16 cellular contexts compared by ENCODE assay signal in the genomic region with DNA sequence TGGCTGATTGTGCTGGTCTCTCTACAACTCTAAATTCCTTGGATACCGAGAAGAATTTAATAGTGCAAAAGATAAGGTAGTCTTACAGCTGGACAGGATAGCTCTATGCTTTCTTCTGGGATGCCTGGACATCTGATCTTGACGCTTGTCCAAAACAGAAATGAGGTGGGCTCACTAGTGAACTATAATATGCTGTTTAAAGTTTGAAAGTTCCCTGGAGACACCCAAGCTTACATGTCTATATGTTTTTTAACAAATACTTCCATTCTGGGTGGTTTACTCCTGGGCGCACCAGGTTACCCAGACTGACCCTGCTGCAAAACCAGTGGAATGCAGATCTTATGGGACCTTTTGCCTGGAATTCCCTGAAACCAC.
A peak's percentile ranks its signal among the peaks of the same experiment; 100 is the strongest.
DNase-seq lines count a peak whose midpoint lies in the region; ATAC-seq and TF ChIP-seq lines count a peak whose summit lies in the region.
"Had no signal": no experiment of that assay in that cellular context is flagged by ENCODE, and none has a peak within 500 bp of the region (broad histone marks: within the 10 kb centered on the region; RNA-seq: fewer than 3 reads in every experiment).

No MANE protein-coding gene starts in this region.

- H2BK5ac ChIP-seq in mesendoderm (ENCODE audit: low read length), result no peak overlapping the region

- H3K18ac ChIP-seq in mesendoderm (ENCODE audit: low read length), result peak overlapping the region; percentile 51

- no peak overlapping the region for H2BK120ac ChIP-seq in mesendoderm (ENCODE audit: low read depth, low read length)

- TF ChIP-seq CTCF in AG09309 (IDR thresholded peaks at IDR 0.05; ENCODE audit: control insufficient read depth, insufficient read depth, low read depth, low read length, missing control alignments) (peak; percentile 2), DND-41 (IDR thresholded peaks at IDR 0.05; ENCODE audit: borderline replicate concordance, extremely low read depth, low read length, poor library complexity, severe bottlenecking) (no peak), PC-9 (conservative IDR thresholded peaks at IDR 0.05) (peak; percentile 53), tibial nerve (IDR thresholded peaks at IDR 0.05) (no peak)

- H3K4me2 ChIP-seq in DND-41 (ENCODE audit: insufficient read depth, low read length), result 0 out of 2 replicates have a peak overlapping the region, but pooled peaks have one; percentile 41
- peak overlapping the region; percentile 72 for H3K4me2 ChIP-seq in PC-9
- no peak overlapping the region for H3K4me2 ChIP-seq in mesendoderm (ENCODE audit: low read length)

- POLR2A ChIA-PET in PC-9 (lab: Charles Lee; ENCODE audit: unreplicated experiment), result no interaction called here

- no peaks in the 10 kb centered on the region for H3K9me2 ChIP-seq in PC-9 (ENCODE audit: insufficient read depth)

- CTCF ChIA-PET in PC-9 (lab: Charles Lee), result no interaction called here

- no peak for TF ChIP-seq EP300 in tibial nerve (IDR thresholded peaks at IDR 0.05)

- no peak overlapping the region for H3K56ac ChIP-seq in mesendoderm (ENCODE audit: low read length)

- H3K36me3 ChIP-seq in DND-41 (ENCODE audit: insufficient read depth, low read length) (no peaks in the 10 kb centered on the region), PC-9 (ENCODE audit: low read depth) (no peaks in the 10 kb centered on the region), mesendoderm (ENCODE audit: control insufficient read depth, insufficient read depth, low read length) (no peaks in the 10 kb centered on the region), tibial nerve (no peaks in the 10 kb centered on the region)

- no peaks in the 10 kb centered on the region for H3K79me2 ChIP-seq in DND-41 (ENCODE audit: insufficient read depth, low read length)
- no peaks in the 10 kb centered on the region for H3K79me2 ChIP-seq in PC-9 (ENCODE audit: low read depth)
- H3K79me2 ChIP-seq in mesendoderm (ENCODE audit: control insufficient read depth, insufficient read depth, low read length), result no peaks in the 10 kb centered on the region

- no peaks in the 10 kb centered on the region for H3K9me3 ChIP-seq in DND-41 (ENCODE audit: insufficient read depth, low read length, severe bottlenecking)
- H3K9me3 ChIP-seq in PC-9 (ENCODE audit: insufficient read depth, low read depth), result no peaks in the 10 kb centered on the region
- no peaks in the 10 kb centered on the region for H3K9me3 ChIP-seq in tibial nerve

- H3K4ac ChIP-seq in mesendoderm (ENCODE audit: low read depth, low read length), result no peak overlapping the region

- intact Hi-C loops in PC-9 (cut with micrococcal nuclease; ENCODE audit: unreplicated experiment), result no loop called here

- TF ChIP-seq POLR2A in tibial nerve (IDR thresholded peaks at IDR 0.05), result no peak

- no peaks in the 10 kb centered on the region for H3K79me1 ChIP-seq in mesendoderm (ENCODE audit: low read length)

- H2AFZ ChIP-seq in DND-41 (ENCODE audit: low read depth, low read length), result no peak overlapping the region; the same call in 1 of the 2 replicates
- peak overlapping the region; percentile 81 for H2AFZ ChIP-seq in PC-9

- H4K8ac ChIP-seq in mesendoderm (ENCODE audit: low read depth, low read length), result no peak overlapping the region

- no CpG with 5 or more reads among the region's 3 CpGs for WGBS in mesendoderm (ENCODE audit: extremely low coverage, insufficient coverage, low lambda C conversion rate)
- WGBS in tibial nerve, 2 donors, result 78 to 82% methylated on average over 3 of the region's 3 CpGs

- H2BK15ac ChIP-seq in mesendoderm (replicated peaks; ENCODE audit: low read depth), result peak overlapping the region; percentile 57

- H3K27ac ChIP-seq in DND-41 (ENCODE audit: low read length) (no peak overlapping the region), PC-9 (no peak overlapping the region), mesendoderm (ENCODE audit: low read depth, low read length) (no peak overlapping the region), tibial nerve (no peak overlapping the region)

- DNase-seq in AG09309 (ENCODE audit: low read depth) (no peak), DND-41 (no peak), PC-9 (no peak), mesendoderm (no peak), tibial nerve (ENCODE audit: low spot score in 2 of 2) (no peak), A172 (ENCODE audit: low spot score) (no peak), medulla oblongata (ENCODE audit: extremely low spot score) (no peak)
- DNase-seq: CD8-positive, alpha-beta memory T cell; DMS 273 treated with DMSO at 0.1 percent for 48 hours; EL; HCEC 1CT; NCI-H1092; NCI-H1694; NCI-H345; SIG-M5 had no signal

- H2AK5ac ChIP-seq in mesendoderm (ENCODE audit: low read length), result no peak overlapping the region

- H3K4me3 ChIP-seq in AG09309 (ENCODE audit: control insufficient read depth, low read depth, low read length) (no peak overlapping the region), DND-41 (ENCODE audit: low read depth in 1 of 2, low read length in 2 of 2) (no peak overlapping the region), PC-9 (peak overlapping the region; percentile 52; the same call in 1 of the 2 replicates), mesendoderm (ENCODE audit: low read length) (no peak overlapping the region), tibial nerve (no peak overlapping the region)

- peaks cover 3% of the 10 kb centered on the region; the same call in 1 of the 2 replicates for H3K4me1 ChIP-seq in DND-41 (ENCODE audit: insufficient read depth, low read length)
- H3K4me1 ChIP-seq in PC-9 (replicated peaks; ENCODE audit: insufficient read depth), result no peaks in the 10 kb centered on the region
- no peaks in the 10 kb centered on the region for H3K4me1 ChIP-seq in mesendoderm (ENCODE audit: control insufficient read depth, low read depth, low read length)
- H3K4me1 ChIP-seq in tibial nerve, result no peaks in the 10 kb centered on the region

- H4K20me1 ChIP-seq in DND-41 (ENCODE audit: insufficient read depth, low read length) (no peaks in the 10 kb centered on the region), PC-9 (ENCODE audit: insufficient read depth) (no peaks in the 10 kb centered on the region)

- ATAC-seq in DND-41 (ENCODE audit: insufficient read depth, low read depth) (no peak), GM19452 (IDR thresholded peaks at IDR 0.05; ENCODE audit: unreplicated experiment) (no peak)

- no TSS peak for BruUV-seq in PC-9 (replicated peaks; lab: Mats Ljungman, UMichigan)

- no peak overlapping the region for H3K23ac ChIP-seq in mesendoderm (ENCODE audit: low read length)

- no peak overlapping the region for H3K9ac ChIP-seq in DND-41 (ENCODE audit: low read depth, low read length)
- H3K9ac ChIP-seq in mesendoderm (ENCODE audit: low read length), result no peak overlapping the region

- no peak overlapping the region for H4K5ac ChIP-seq in mesendoderm (ENCODE audit: low read length)

- H3F3A ChIP-seq in PC-9 (ENCODE audit: insufficient read depth, low read depth), result no peaks in the 10 kb centered on the region

- H3K27me3 ChIP-seq in DND-41 (ENCODE audit: insufficient read depth, low read length, poor library complexity) (no peaks in the 10 kb centered on the region), PC-9 (ENCODE audit: insufficient read depth, low read depth) (no peaks in the 10 kb centered on the region), mesendoderm (ENCODE audit: insufficient read depth, low read length, poor library complexity) (no peaks in the 10 kb centered on the region), tibial nerve (no peaks in the 10 kb centered on the region)

Comparison
In these comparisons a context has a peak if more than half of its experiments do, and no peak if none do; other contexts are left out.
1. CTCF ChIP-seq: peak in AG09309 (single experiment) and PC-9 (single experiment); none in DND-41 (single experiment) and tibial nerve (0 of 5).